ENCODE assay signal across 13 cellular contexts in the genomic region with DNA sequence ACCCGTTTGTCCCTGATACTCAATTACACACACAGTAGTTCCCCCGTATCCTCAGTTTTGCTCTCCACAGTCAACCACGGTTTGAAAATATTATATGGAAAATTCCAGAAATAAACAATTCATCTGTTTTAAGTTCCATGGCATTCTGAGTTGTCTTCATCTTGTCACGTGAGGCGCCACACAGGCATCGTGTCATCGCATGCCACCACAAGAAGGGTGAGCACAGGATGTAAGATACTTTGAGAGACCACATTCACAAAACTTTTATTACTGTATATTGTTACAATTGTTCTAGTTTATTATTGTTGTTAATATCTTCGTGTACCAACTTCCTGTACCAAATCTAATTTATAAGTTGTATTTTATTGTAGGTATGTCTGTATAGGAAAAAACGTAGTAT. TPM values are rescaled to one million over a fixed set of nuclear protein-coding genes. Genes with fewer than 3 reads are reported as not detected.
A peak's percentile ranks its signal among the peaks of the same experiment; 100 is the strongest.
DNase-seq lines count a peak whose midpoint lies in the region; ATAC-seq lines count a peak whose summit lies in the region.
"Had no signal": no experiment of that assay in that cellular context is flagged by ENCODE, and none has a peak within 500 bp of the region (broad histone marks: within the 10 kb centered on the region; RNA-seq: fewer than 3 reads in every experiment).

No MANE protein-coding gene starts in this region.

- no peak overlapping the region for H3K4me3 Mint-ChIP-seq in activated naive CD4-positive, alpha-beta T cell treated with anti-CD3 and anti-CD28 coated beads, Interleukin-2, amount 10 ng/mL, durations not matched to agents 7 days and 5 days
- H3K4me3 Mint-ChIP-seq in T-cell, result peak overlapping the region in 2 of 3 donors; percentile 6 to 25
- peak overlapping the region; percentile 50 for H3K4me3 Mint-ChIP-seq in activated naive CD8-positive, alpha-beta T cell treated with anti-CD3 and anti-CD28 coated beads, Interleukin-2, amount 10 ng/mL, durations not matched to agents 7 days and 5 days
- peak overlapping the region; percentile 56 to 62 for H3K4me3 Mint-ChIP-seq in stimulated activated naive CD8-positive, alpha-beta T cell treated with anti-CD3 and anti-CD28 coated beads, Interleukin-15, amount 100 ng/mL, for 72 hours

- H3K27ac Mint-ChIP-seq in activated naive CD4-positive, alpha-beta T cell treated with anti-CD3 and anti-CD28 coated beads, Interleukin-2, amount 10 ng/mL, durations not matched to agents 7 days and 5 days, result peak overlapping the region; percentile 12
- H3K27ac Mint-ChIP-seq in activated naive CD4-positive, alpha-beta T cell treated with anti-CD3 and anti-CD28 coated beads, Interleukin-2, amount 50 U/mL, for 72 hours, result no peak overlapping the region
- peak overlapping the region in 1 of 2 donors; percentile 70 for H3K27ac Mint-ChIP-seq in T-cell
- H3K27ac Mint-ChIP-seq in activated naive CD8-positive, alpha-beta T cell treated with anti-CD3 and anti-CD28 coated beads, Interleukin-2, amount 10 ng/mL, durations not matched to agents 7 days and 5 days, result peak overlapping the region; percentile 73
- peak overlapping the region in 1 of 2 donors; percentile 61 for H3K27ac Mint-ChIP-seq in stimulated activated naive CD8-positive, alpha-beta T cell treated with anti-CD3 and anti-CD28 coated beads, Interleukin-15, amount 100 ng/mL, for 72 hours

- CTCF ChIA-PET in activated naive CD4-positive, alpha-beta T cell treated with anti-CD3 and anti-CD28 coated beads, Interleukin-2, amount 10 ng/mL, durations not matched to agents 7 days and 5 days (lab: Charles Lee), result no interaction called here
- CTCF ChIA-PET in T-cell (lab: Charles Lee), result interaction anchor here (0.6 to 0.7 kb wide), 4 partner anchors 37 to 220 kb away, joined by 3 to 8 read pairs (median 5); no protein-coding TSS in a partner anchor

- H3K36me3 Mint-ChIP-seq in activated naive CD4-positive, alpha-beta T cell treated with anti-CD3 and anti-CD28 coated beads, Interleukin-2, amount 10 ng/mL, durations not matched to agents 7 days and 5 days, result peaks cover 40% of the 10 kb centered on the region
- H3K36me3 Mint-ChIP-seq in activated naive CD4-positive, alpha-beta T cell treated with anti-CD3 and anti-CD28 coated beads, Interleukin-2, amount 50 U/mL, for 72 hours, result peaks cover 11 to 27% of the 10 kb centered on the region in 2 donors
- peaks cover 33% of the 10 kb centered on the region for H3K36me3 Mint-ChIP-seq in T-cell
- H3K36me3 Mint-ChIP-seq in activated naive CD8-positive, alpha-beta T cell treated with anti-CD3 and anti-CD28 coated beads, Interleukin-2, amount 10 ng/mL, durations not matched to agents 7 days and 5 days, result peaks cover 43% of the 10 kb centered on the region

- peaks cover 2% of the 10 kb centered on the region for H3K9me3 Mint-ChIP-seq in activated naive CD4-positive, alpha-beta T cell treated with anti-CD3 and anti-CD28 coated beads, Interleukin-2, amount 10 ng/mL, durations not matched to agents 7 days and 5 days
- H3K9me3 Mint-ChIP-seq in activated naive CD4-positive, alpha-beta T cell treated with anti-CD3 and anti-CD28 coated beads, Interleukin-2, amount 50 U/mL, for 72 hours, result no peaks in the 10 kb centered on the region
- H3K9me3 Mint-ChIP-seq in T-cell, result peaks cover 0 to 3% (median 0%) of the 10 kb centered on the region in 3 donors
- H3K9me3 Mint-ChIP-seq in activated naive CD8-positive, alpha-beta T cell treated with anti-CD3 and anti-CD28 coated beads, Interleukin-2, amount 10 ng/mL, durations not matched to agents 7 days and 5 days, result peaks cover 3% of the 10 kb centered on the region
- no peaks in the 10 kb centered on the region for H3K9me3 Mint-ChIP-seq in stimulated activated naive CD8-positive, alpha-beta T cell treated with anti-CD3 and anti-CD28 coated beads, Interleukin-15, amount 100 ng/mL, for 72 hours

- H3K4me1 Mint-ChIP-seq in activated naive CD4-positive, alpha-beta T cell treated with anti-CD3 and anti-CD28 coated beads, Interleukin-2, amount 10 ng/mL, durations not matched to agents 7 days and 5 days, result peaks cover 25% of the 10 kb centered on the region
- peaks cover 47 to 67% (median 60%) of the 10 kb centered on the region in 3 donors for H3K4me1 Mint-ChIP-seq in T-cell
- peaks cover 27% of the 10 kb centered on the region for H3K4me1 Mint-ChIP-seq in activated naive CD8-positive, alpha-beta T cell treated with anti-CD3 and anti-CD28 coated beads, Interleukin-2, amount 10 ng/mL, durations not matched to agents 7 days and 5 days
- H3K4me1 Mint-ChIP-seq in stimulated activated naive CD8-positive, alpha-beta T cell treated with anti-CD3 and anti-CD28 coated beads, Interleukin-15, amount 100 ng/mL, for 72 hours, result peaks cover 45% of the 10 kb centered on the region

- DNase-seq in activated naive CD4-positive, alpha-beta T cell treated with anti-CD3 and anti-CD28 coated beads, Interleukin-2, amount 10 ng/mL, durations not matched to agents 7 days and 5 days, result no peak
- no peak for DNase-seq in activated naive CD4-positive, alpha-beta T cell treated with anti-CD3 and anti-CD28 coated beads, Interleukin-2, amount 50 U/mL, for 72 hours (ENCODE audit: low spot score in 2 of 2)
- DNase-seq in T-cell, result peak in 12 of 34 experiments; percentile 16 to 45 (median 22)
- no peak for DNase-seq in activated naive CD8-positive, alpha-beta T cell treated with anti-CD3 and anti-CD28 coated beads, Interleukin-2, amount 10 ng/mL, durations not matched to agents 7 days and 5 days
- DNase-seq in stimulated activated naive CD8-positive, alpha-beta T cell treated with anti-CD3 and anti-CD28 coated beads, Interleukin-15, amount 100 ng/mL, for 72 hours, result peak in 1 of 2 donors; percentile 33
- DNase-seq in NCI-H2196 (lab: John Stamatoyannopoulos, UW; ENCODE audit: unreplicated experiment), result no peak
- DNase-seq in stimulated activated CD4-positive, alpha-beta T cell treated with anti-CD3 and anti-CD28 coated beads, Interleukin-4, amount 100 ng/mL, for 4 hours, result no peak
- DNase-seq: Calu3, DMS53, H7, NCI-H1436 treated with DMSO at 0.1 percent for 48 hours, NCI-H2081, NCI-H510A treated with DMSO at 0.1 percent for 48 hours had no signal

- H3K27me3 Mint-ChIP-seq in activated naive CD4-positive, alpha-beta T cell treated with anti-CD3 and anti-CD28 coated beads, Interleukin-2, amount 10 ng/mL, durations not matched to agents 7 days and 5 days, result no peaks in the 10 kb centered on the region
- H3K27me3 Mint-ChIP-seq in T-cell, result no peaks in the 10 kb centered on the region
- H3K27me3 Mint-ChIP-seq in activated naive CD8-positive, alpha-beta T cell treated with anti-CD3 and anti-CD28 coated beads, Interleukin-2, amount 10 ng/mL, durations not matched to agents 7 days and 5 days, result no peaks in the 10 kb centered on the region
- H3K27me3 Mint-ChIP-seq in stimulated activated naive CD8-positive, alpha-beta T cell treated with anti-CD3 and anti-CD28 coated beads, Interleukin-15, amount 100 ng/mL, for 72 hours, result no peaks in the 10 kb centered on the region

- POLR2A ChIA-PET in T-cell (lab: Charles Lee), result interaction anchor here (0.6 to 0.7 kb wide), 3 partner anchors 18 to 132 kb away, joined by 3 to 7 read pairs (median 4); a partner anchor contains a TSS
- POLR2A ChIA-PET in activated naive CD8-positive, alpha-beta T cell treated with anti-CD3 and anti-CD28 coated beads, Interleukin-2, amount 10 ng/mL, durations not matched to agents 7 days and 5 days (lab: Charles Lee), result no interaction called here

- ATAC-seq in activated naive CD4-positive, alpha-beta T cell treated with anti-CD3 and anti-CD28 coated beads, Interleukin-2, amount 50 U/mL, for 72 hours, result no peak
- peak; percentile 40 to 82 (median 56) for ATAC-seq in T-cell (replicated peaks in 1 of 4)
- ATAC-seq in activated naive CD8-positive, alpha-beta T cell treated with anti-CD3 and anti-CD28 coated beads, Interleukin-2, amount 10 ng/mL, durations not matched to agents 7 days and 5 days (ENCODE audit: low read depth), result peak; percentile 76
- ATAC-seq in stimulated activated naive CD8-positive, alpha-beta T cell treated with anti-CD3 and anti-CD28 coated beads, Interleukin-15, amount 100 ng/mL, for 72 hours, result peak; percentile 88

RNA-seq across cellular contexts. Expression of a gene that starts 17.7 kb away (rescaled TPM):
- 10 to 100 TPM; 27.6 to 37.3 TPM for total RNA-seq in activated naive CD4-positive, alpha-beta T cell treated with anti-CD3 and anti-CD28 coated beads, Interleukin-2, amount 50 U/mL, for 72 hours
- 10 to 100 TPM; 17.0 to 36.3 (median 18.1) TPM for total RNA-seq in T-cell
- total RNA-seq in activated naive CD8-positive, alpha-beta T cell treated with anti-CD3 and anti-CD28 coated beads, Interleukin-2, amount 10 ng/mL, durations not matched to agents 7 days and 5 days, result 10 to 100 TPM; 23.2 to 24.4 TPM

Comparison
In these comparisons a context has a peak if more than half of its experiments do, and no peak if none do; other contexts are left out.
1. H3K27ac Mint-ChIP-seq: peak in activated naive CD4-positive, alpha-beta T cell treated with anti-CD3 and anti-CD28 coated beads, Interleukin-2, amount 10 ng/mL, durations not matched to agents 7 days and 5 days (single experiment) and activated naive CD8-positive, alpha-beta T cell treated with anti-CD3 and anti-CD28 coated beads, Interleukin-2, amount 10 ng/mL, durations not matched to agents 7 days and 5 days (single experiment); none in activated naive CD4-positive, alpha-beta T cell treated with anti-CD3 and anti-CD28 coated beads, Interleukin-2, amount 50 U/mL, for 72 hours (0 of 2).
2. ATAC-seq: peak in T-cell (4 of 4), activated naive CD8-positive, alpha-beta T cell treated with anti-CD3 and anti-CD28 coated beads, Interleukin-2, amount 10 ng/mL, durations not matched to agents 7 days and 5 days (single experiment) and stimulated activated naive CD8-positive, alpha-beta T cell treated with anti-CD3 and anti-CD28 coated beads, Interleukin-15, amount 100 ng/mL, for 72 hours (single experiment); none in activated naive CD4-positive, alpha-beta T cell treated with anti-CD3 and anti-CD28 coated beads, Interleukin-2, amount 50 U/mL, for 72 hours (0 of 2).